Comparison of ENCODE assay signal across 1 cellular context in genomic region chr9:117278656-117279055, GRCh38.
TF ChIP-seq lines count a peak whose summit lies in the region.

No MANE protein-coding gene starts in this region.

TF ChIP-seq in GM23338, 12 proteins besides CTCF, POLR2A, EP300 and RAD21 (continued from another document):
- TF ChIP-seq ZNF462 (CRISPR knock-in tag; IDR thresholded peaks at IDR 0.05) (no peak), ZNF114 (CRISPR knock-in tag; IDR thresholded peaks at IDR 0.05) (no peak), JUNB (IDR thresholded peaks at IDR 0.05; ENCODE audit: unreplicated experiment) (no peak)
